ENCODE assay signal across 1 cellular context in the genomic region with DNA sequence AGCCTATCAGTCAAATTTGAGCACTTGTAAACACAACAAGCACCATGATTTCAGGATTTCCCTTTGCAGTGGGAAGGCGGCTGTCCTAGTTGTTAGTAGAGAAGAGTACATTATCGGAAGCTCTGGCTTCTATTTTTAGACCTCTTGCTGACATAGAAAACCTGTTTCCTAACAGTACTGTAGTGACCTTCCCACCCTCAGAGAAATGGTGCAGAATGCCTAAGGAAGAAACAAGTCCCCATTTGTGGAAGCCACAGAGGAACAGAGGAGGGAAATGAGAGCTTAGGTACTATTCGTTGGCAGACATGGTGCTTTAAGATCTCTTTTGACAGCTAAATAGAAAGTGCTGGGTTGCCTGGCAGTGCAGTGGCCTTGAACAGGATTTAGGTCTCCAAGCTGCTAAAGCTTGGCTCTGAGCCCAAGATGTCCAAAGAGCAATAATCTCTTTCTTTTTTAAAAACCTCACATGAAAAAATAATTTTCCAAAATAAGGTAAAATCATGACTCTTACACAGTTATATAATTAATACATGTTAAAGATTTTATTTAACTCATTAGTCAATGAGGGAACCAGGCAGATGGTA.
TF ChIP-seq lines count a peak whose summit lies in the region.

No MANE protein-coding gene starts in this region.

TF ChIP-seq in HepG2, 621 proteins besides CTCF, POLR2A, EP300 and RAD21 (continued from another document):
- TF ChIP-seq, protein P1, sequence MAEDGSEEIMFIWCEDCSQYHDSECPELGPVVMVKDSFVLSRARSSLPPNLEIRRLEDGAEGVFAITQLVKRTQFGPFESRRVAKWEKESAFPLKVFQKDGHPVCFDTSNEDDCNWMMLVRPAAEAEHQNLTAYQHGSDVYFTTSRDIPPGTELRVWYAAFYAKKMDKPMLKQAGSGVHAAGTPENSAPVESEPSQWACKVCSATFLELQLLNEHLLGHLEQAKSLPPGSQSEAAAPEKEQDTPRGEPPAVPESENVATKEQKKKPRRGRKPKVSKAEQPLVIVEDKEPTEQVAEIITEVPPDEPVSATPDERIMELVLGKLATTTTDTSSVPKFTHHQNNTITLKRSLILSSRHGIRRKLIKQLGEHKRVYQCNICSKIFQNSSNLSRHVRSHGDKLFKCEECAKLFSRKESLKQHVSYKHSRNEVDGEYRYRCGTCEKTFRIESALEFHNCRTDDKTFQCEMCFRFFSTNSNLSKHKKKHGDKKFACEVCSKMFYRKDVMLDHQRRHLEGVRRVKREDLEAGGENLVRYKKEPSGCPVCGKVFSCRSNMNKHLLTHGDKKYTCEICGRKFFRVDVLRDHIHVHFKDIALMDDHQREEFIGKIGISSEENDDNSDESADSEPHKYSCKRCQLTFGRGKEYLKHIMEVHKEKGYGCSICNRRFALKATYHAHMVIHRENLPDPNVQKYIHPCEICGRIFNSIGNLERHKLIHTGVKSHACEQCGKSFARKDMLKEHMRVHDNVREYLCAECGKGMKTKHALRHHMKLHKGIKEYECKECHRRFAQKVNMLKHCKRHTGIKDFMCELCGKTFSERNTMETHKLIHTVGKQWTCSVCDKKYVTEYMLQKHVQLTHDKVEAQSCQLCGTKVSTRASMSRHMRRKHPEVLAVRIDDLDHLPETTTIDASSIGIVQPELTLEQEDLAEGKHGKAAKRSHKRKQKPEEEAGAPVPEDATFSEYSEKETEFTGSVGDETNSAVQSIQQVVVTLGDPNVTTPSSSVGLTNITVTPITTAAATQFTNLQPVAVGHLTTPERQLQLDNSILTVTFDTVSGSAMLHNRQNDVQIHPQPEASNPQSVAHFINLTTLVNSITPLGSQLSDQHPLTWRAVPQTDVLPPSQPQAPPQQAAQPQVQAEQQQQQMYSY (CRISPR knock-in tag; IDR thresholded peaks at IDR 0.05): no peak
- TF ChIP-seq NFE2L2 (IDR thresholded peaks at IDR 0.05; ENCODE audit: low read length): no peak
- TF ChIP-seq, protein P2, sequence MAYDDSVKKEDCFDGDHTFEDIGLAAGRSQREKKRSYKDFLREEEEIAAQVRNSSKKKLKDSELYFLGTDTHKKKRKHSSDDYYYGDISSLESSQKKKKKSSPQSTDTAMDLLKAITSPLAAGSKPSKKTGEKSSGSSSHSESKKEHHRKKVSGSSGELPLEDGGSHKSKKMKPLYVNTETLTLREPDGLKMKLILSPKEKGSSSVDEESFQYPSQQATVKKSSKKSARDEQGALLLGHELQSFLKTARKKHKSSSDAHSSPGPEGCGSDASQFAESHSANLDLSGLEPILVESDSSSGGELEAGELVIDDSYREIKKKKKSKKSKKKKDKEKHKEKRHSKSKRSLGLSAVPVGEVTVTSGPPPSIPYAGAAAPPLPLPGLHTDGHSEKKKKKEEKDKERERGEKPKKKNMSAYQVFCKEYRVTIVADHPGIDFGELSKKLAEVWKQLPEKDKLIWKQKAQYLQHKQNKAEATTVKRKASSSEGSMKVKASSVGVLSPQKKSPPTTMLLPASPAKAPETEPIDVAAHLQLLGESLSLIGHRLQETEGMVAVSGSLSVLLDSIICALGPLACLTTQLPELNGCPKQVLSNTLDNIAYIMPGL (CRISPR knock-in tag; IDR thresholded peaks at IDR 0.05; ENCODE audit: borderline replicate concordance in 1 of 2, low read depth in 1 of 2): no peak
- TF ChIP-seq MYNN (CRISPR knock-in tag; IDR thresholded peaks at IDR 0.05; ENCODE audit: low read depth): no peak
- no peak for TF ChIP-seq ZNF136 (CRISPR knock-in tag; IDR thresholded peaks at IDR 0.05; ENCODE audit: low read depth)
- TF ChIP-seq TMF1 (CRISPR knock-in tag; IDR thresholded peaks at IDR 0.05; ENCODE audit: low read depth): no peak
- no peak for TF ChIP-seq TAF15 (IDR thresholded peaks at IDR 0.05; ENCODE audit: low read depth, low read length, poor library complexity, severe bottlenecking)
- TF ChIP-seq ZNF674 (CRISPR knock-in tag; IDR thresholded peaks at IDR 0.05; ENCODE audit: low read depth): no peak
- TF ChIP-seq, protein P3, sequence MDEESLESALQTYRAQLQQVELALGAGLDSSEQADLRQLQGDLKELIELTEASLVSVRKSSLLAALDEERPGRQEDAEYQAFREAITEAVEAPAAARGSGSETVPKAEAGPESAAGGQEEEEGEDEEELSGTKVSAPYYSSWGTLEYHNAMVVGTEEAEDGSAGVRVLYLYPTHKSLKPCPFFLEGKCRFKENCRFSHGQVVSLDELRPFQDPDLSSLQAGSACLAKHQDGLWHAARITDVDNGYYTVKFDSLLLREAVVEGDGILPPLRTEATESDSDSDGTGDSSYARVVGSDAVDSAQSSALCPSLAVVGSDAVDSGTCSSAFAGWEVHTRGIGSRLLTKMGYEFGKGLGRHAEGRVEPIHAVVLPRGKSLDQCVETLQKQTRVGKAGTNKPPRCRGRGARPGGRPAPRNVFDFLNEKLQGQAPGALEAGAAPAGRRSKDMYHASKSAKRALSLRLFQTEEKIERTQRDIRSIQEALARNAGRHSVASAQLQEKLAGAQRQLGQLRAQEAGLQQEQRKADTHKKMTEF (CRISPR knock-in tag; IDR thresholded peaks at IDR 0.05): no peak
